ENCODE assay signal across 34 cellular contexts in the genomic region with DNA sequence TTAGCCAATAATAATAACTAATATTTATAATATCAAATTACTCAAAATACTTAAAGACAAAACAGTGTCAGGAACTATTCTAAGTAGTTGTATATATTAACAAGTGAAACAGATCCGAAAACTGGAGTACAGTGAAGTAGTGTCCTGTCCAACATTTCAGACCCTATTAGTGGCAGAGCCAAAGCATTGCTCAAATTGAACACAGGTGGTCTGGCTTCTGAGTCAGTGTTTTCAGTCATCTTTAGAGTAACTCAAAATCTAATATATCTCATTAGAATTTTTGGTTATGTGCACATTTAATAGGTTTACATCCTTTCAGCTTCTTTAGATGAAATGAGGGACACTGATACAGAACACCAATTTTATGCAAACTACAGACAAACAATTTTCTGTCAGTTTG.
"Had no signal": no experiment of that assay in that cellular context is flagged by ENCODE, and none has a peak within 500 bp of the region (broad histone marks: within the 10 kb centered on the region; RNA-seq: fewer than 3 reads in every experiment).

No MANE protein-coding gene starts in this region.

- H3K9me3 ChIP-seq: adrenal gland had no signal

- H3K4me1 ChIP-seq: adrenal gland had no signal

- H3K36me3 ChIP-seq: adrenal gland had no signal

- ATAC-seq: activated CD8-positive, alpha-beta T cell treated with anti-CD3 and anti-CD28 coated beads for 36 hours; activated naive CD4-positive, alpha-beta T cell treated with anti-CD3 and anti-CD28 coated beads, Interleukin-2, amount 50 U/mL, for 72 hours; activated T-cell treated with anti-CD3 and anti-CD28 coated beads, Interleukin-2, amount 50 U/mL, for 4 hours; activated T-cell treated with anti-CD3 and anti-CD28 coated beads, Interleukin-2, amount 50 U/mL, for 72 hours; activated T-helper 17 cell treated with anti-CD3 and anti-CD28 coated beads, Interleukin-2, amount 50 U/mL, for 72 hours had no signal

- H3K4me1 Mint-ChIP-seq: activated B cell treated with CpG ODN at 0.5 μM for 24 hours; activated CD4-positive, alpha-beta T cell treated with anti-CD3 and anti-CD28 coated beads, Interleukin-2, amount 10 ng/mL, durations not matched to agents 24 days and 14 days; activated naive CD8-positive, alpha-beta T cell treated with anti-CD3 and anti-CD28 coated beads for 36 hours; activated T-helper 17 cell treated with anti-CD3 and anti-CD28 coated beads, Interleukin-2, amount 50 U/mL, for 72 hours had no signal

- H3K4me3 Mint-ChIP-seq: activated B cell treated with CpG ODN at 0.5 μM for 24 hours; activated CD4-positive, alpha-beta memory T cell treated with anti-CD3 and anti-CD28 coated beads for 36 hours; activated CD4-positive, alpha-beta T cell treated with anti-CD3 and anti-CD28 coated beads, Interleukin-2, amount 10 ng/mL, durations not matched to agents 24 days and 14 days; activated CD8-positive, alpha-beta T cell treated with anti-CD3 and anti-CD28 coated beads for 36 hours; activated naive CD4-positive, alpha-beta T cell treated with anti-CD3 and anti-CD28 coated beads for 36 hours; activated naive CD8-positive, alpha-beta T cell treated with anti-CD3 and anti-CD28 coated beads for 36 hours; activated T-cell treated with anti-CD3 and anti-CD28 coated beads, Interleukin-2, amount 50 U/mL, for 4 hours; activated T-cell treated with anti-CD3 and anti-CD28 coated beads, Interleukin-2, amount 50 U/mL, for 72 hours; activated T-helper 1 cell treated with anti-CD3 and anti-CD28 coated beads, Interleukin-12 subunit alpha, Interleukin-12 subunit beta, Interleukin-2, Interleukin-4 antibody, amounts not matched to agents 30 ng/mL and 10 ng/mL and 1 ng/mL, durations not matched to agents 14 hours and 24 hours and 36 hours; activated T-helper 17 cell treated with anti-CD3 and anti-CD28 coated beads, Interleukin-2, amount 50 U/mL, for 72 hours; T-helper 1 cell treated with Interleukin-12 subunit alpha and Interleukin-12 subunit beta and Interleukin-4 antibody, amounts not matched to agents 30 μg/mL and 1 μg/mL, for 36 hours; T-helper 2 cell treated with Interferon-gamma antibody and Interleukin-4, amounts not matched to agents 5 μg/mL and 100 μg/mL, for 36 hours had no signal

- H3K27me3 Mint-ChIP-seq: activated B cell treated with CpG ODN at 0.5 μM for 24 hours; activated CD4-positive, alpha-beta memory T cell treated with anti-CD3 and anti-CD28 coated beads for 36 hours; activated CD4-positive, alpha-beta T cell treated with anti-CD3 and anti-CD28 coated beads, Interleukin-2, amount 10 ng/mL, durations not matched to agents 24 days and 14 days; activated CD8-positive, alpha-beta T cell treated with anti-CD3 and anti-CD28 coated beads for 36 hours; activated naive CD8-positive, alpha-beta T cell treated with anti-CD3 and anti-CD28 coated beads for 36 hours; activated T-helper 17 cell treated with anti-CD3 and anti-CD28 coated beads, Interleukin-2, amount 50 U/mL, for 72 hours; brain had no signal

- H3K27me3 ChIP-seq: adrenal gland had no signal

- DNase-seq: activated B cell treated with CpG ODN at 0.5 μM for 24 hours; activated CD4-positive, alpha-beta memory T cell treated with anti-CD3 and anti-CD28 coated beads for 36 hours; activated CD4-positive, alpha-beta T cell treated with anti-CD3 and anti-CD28 coated beads for 4 hours; activated CD4-positive, alpha-beta T cell treated with anti-CD3 and anti-CD28 coated beads, Interleukin-2, amount 10 ng/mL, durations not matched to agents 24 days and 14 days; activated CD4-positive, alpha-beta T cell treated with anti-CD3 and anti-CD28 coated beads, Interleukin-2, amount 50 U/mL, for 1 hour; activated CD4-positive, alpha-beta T cell treated with anti-CD3 and anti-CD28 coated beads, Interleukin-2, amount 50 U/mL, for 4 hours; activated CD4-positive, CD25-positive, alpha-beta regulatory T cell treated with anti-CD3 and anti-CD28 coated beads, Interleukin-2, amount 50 U/mL, for 72 hours; activated CD8-positive, alpha-beta memory T cell treated with anti-CD3 and anti-CD28 coated beads, Interleukin-2, amount 50 U/mL, for 4 hours; activated CD8-positive, alpha-beta T cell treated with anti-CD3 and anti-CD28 coated beads for 36 hours; activated effector memory CD4-positive, alpha-beta T cell treated with anti-CD3 and anti-CD28 coated beads, Interleukin-2, amount 50 U/mL, for 16 hours; activated gamma-delta T cell treated with Interleukin-2 at 50 U/mL for 16 hours; activated naive CD4-positive, alpha-beta T cell; activated naive CD4-positive, alpha-beta T cell treated with anti-CD3 and anti-CD28 coated beads for 36 hours; activated naive CD4-positive, alpha-beta T cell treated with anti-CD3 and anti-CD28 coated beads, Interleukin-2, amount 50 U/mL, for 16 hours; activated naive CD8-positive, alpha-beta T cell treated with anti-CD3 and anti-CD28 coated beads for 36 hours; activated T-cell treated with anti-CD3 and anti-CD28 coated beads for 4 hours; activated T-cell treated with anti-CD3 and anti-CD28 coated beads, Interleukin-2, amount 50 U/mL, for 1 hour; activated T-cell treated with anti-CD3 and anti-CD28 coated beads, Interleukin-2, amount 50 U/mL, for 4 hours; activated T-cell treated with anti-CD3 and anti-CD28 coated beads, Interleukin-2, amount 50 U/mL, for 72 hours; adrenal gland; amniotic stem cell; aorta; central memory CD4-positive, alpha-beta T cell; cerebellar nuclear complex; T-helper 1 cell; T-helper 2 cell; T-helper 9 cell had no signal

- H3K27ac ChIP-seq: adrenal gland, VCaP had no signal

- H3K4me3 ChIP-seq: adrenal gland had no signal

- H3K27ac Mint-ChIP-seq: activated B cell treated with CpG ODN at 0.5 μM for 24 hours; activated CD4-positive, alpha-beta memory T cell treated with anti-CD3 and anti-CD28 coated beads for 36 hours; activated CD4-positive, alpha-beta T cell treated with anti-CD3 and anti-CD28 coated beads, Interleukin-2, amount 10 ng/mL, durations not matched to agents 24 days and 14 days; activated CD8-positive, alpha-beta T cell treated with anti-CD3 and anti-CD28 coated beads for 36 hours; activated naive CD4-positive, alpha-beta T cell treated with anti-CD3 and anti-CD28 coated beads for 36 hours; activated naive CD4-positive, alpha-beta T cell treated with anti-CD3 and anti-CD28 coated beads, Interleukin-2, amount 50 U/mL, for 72 hours; activated naive CD8-positive, alpha-beta T cell treated with anti-CD3 and anti-CD28 coated beads for 36 hours; activated T-cell treated with anti-CD3 and anti-CD28 coated beads, Interleukin-2, amount 50 U/mL, for 72 hours; activated T-helper 1 cell treated with anti-CD3 and anti-CD28 coated beads, Interleukin-12 subunit alpha, Interleukin-12 subunit beta, Interleukin-2, Interleukin-4 antibody, amounts not matched to agents 30 ng/mL and 10 ng/mL and 1 ng/mL, durations not matched to agents 14 hours and 24 hours and 36 hours; activated T-helper 17 cell treated with anti-CD3 and anti-CD28 coated beads, Interleukin-2, amount 50 U/mL, for 72 hours; T-helper 1 cell treated with Interleukin-12 subunit alpha and Interleukin-12 subunit beta and Interleukin-4 antibody, amounts not matched to agents 30 μg/mL and 1 μg/mL, for 36 hours; T-helper 2 cell treated with Interferon-gamma antibody and Interleukin-4, amounts not matched to agents 5 μg/mL and 100 μg/mL, for 36 hours had no signal

- H3K36me3 Mint-ChIP-seq: activated CD4-positive, alpha-beta memory T cell treated with anti-CD3 and anti-CD28 coated beads for 36 hours; activated naive CD8-positive, alpha-beta T cell treated with anti-CD3 and anti-CD28 coated beads for 36 hours had no signal
